In the genomic region with DNA sequence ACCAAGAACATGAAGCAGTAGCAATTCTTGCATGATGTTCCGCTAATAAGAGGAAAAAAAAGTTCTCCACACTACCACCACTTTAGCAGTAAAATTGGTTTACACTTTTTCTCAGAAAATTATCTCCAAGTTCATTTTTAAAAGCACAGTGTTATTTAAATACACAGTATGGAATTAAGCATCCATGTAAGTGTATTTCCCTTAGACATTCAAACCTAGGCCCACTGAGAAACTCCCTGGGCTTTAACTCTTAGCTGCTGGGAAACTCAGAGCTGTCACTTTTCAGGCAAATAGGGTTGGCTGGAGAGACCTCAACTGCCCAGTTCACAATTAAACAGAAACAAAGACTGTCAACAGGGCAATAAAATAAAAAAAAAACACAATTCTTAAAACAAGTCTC, we compare ENCODE assay signal across 1 cellular context.
TF ChIP-seq lines count a peak whose summit lies in the region.

No MANE protein-coding gene starts in this region.

TF ChIP-seq in HepG2, 621 proteins besides CTCF, POLR2A, EP300 and RAD21:
- TF ChIP-seq STAT5B (CRISPR knock-in tag; IDR thresholded peaks at IDR 0.05) (no peak), HES4 (CRISPR knock-in tag; IDR thresholded peaks at IDR 0.05; ENCODE audit: borderline replicate concordance) (no peak), NFYB (CRISPR knock-in tag; IDR thresholded peaks at IDR 0.05) (no peak), ETV5 (CRISPR knock-in tag; IDR thresholded peaks at IDR 0.05; ENCODE audit: borderline replicate concordance) (no peak), RFXAP (CRISPR knock-in tag; IDR thresholded peaks at IDR 0.05; ENCODE audit: borderline replicate concordance) (no peak), U2AF2 (IDR thresholded peaks at IDR 0.05; ENCODE audit: low read depth, low read length) (no peak), ZKSCAN8 (CRISPR knock-in tag; IDR thresholded peaks at IDR 0.05; ENCODE audit: borderline replicate concordance) (no peak), AGO2 (optimal IDR thresholded peaks at IDR 0.05; ENCODE audit: low read depth, low read length) (no peak), IRF2 (CRISPR knock-in tag; IDR thresholded peaks at IDR 0.05) (no peak), HOXA7 (CRISPR knock-in tag; IDR thresholded peaks at IDR 0.05) (no peak), HDAC6 (IDR thresholded peaks at IDR 0.05; ENCODE audit: low read depth, low read length) (no peak), ZNF605 (CRISPR knock-in tag; IDR thresholded peaks at IDR 0.05) (no peak), SMARCC2 (IDR thresholded peaks at IDR 0.05) (no peak), MTF1 (CRISPR knock-in tag; IDR thresholded peaks at IDR 0.05) (no peak), MLX (CRISPR knock-in tag; IDR thresholded peaks at IDR 0.05) (no peak), GTF3A (CRISPR knock-in tag; conservative IDR thresholded peaks at IDR 0.05) (no peak), ZNF138 (CRISPR knock-in tag; IDR thresholded peaks at IDR 0.05; ENCODE audit: low read depth) (no peak)
- TF ChIP-seq, protein P1, sequence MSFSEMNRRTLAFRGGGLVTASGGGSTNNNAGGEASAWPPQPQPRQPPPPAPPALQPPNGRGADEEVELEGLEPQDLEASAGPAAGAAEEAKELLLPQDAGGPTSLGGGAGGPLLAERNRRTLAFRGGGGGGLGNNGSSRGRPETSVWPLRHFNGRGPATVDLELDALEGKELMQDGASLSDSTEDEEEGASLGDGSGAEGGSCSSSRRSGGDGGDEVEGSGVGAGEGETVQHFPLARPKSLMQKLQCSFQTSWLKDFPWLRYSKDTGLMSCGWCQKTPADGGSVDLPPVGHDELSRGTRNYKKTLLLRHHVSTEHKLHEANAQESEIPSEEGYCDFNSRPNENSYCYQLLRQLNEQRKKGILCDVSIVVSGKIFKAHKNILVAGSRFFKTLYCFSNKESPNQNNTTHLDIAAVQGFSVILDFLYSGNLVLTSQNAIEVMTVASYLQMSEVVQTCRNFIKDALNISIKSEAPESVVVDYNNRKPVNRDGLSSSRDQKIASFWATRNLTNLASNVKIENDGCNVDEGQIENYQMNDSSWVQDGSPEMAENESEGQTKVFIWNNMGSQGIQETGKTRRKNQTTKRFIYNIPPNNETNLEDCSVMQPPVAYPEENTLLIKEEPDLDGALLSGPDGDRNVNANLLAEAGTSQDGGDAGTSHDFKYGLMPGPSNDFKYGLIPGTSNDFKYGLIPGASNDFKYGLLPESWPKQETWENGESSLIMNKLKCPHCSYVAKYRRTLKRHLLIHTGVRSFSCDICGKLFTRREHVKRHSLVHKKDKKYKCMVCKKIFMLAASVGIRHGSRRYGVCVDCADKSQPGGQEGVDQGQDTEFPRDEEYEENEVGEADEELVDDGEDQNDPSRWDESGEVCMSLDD (CRISPR knock-in tag; IDR thresholded peaks at IDR 0.05; ENCODE audit: borderline replicate concordance), result no peak
